Comparison of ENCODE assay signal across 1 cellular context in genomic region chr11:66258473-66258893, GRCh38.
TF ChIP-seq lines count a peak whose summit lies in the region.

No MANE protein-coding gene starts in this region.

TF ChIP-seq in endothelial cell of umbilical vein, 7 proteins besides CTCF, POLR2A, EP300 and RAD21:
- no peak for TF ChIP-seq GATA2 (IDR thresholded peaks at IDR 0.05; ENCODE audit: insufficient read depth, insufficient read length, low read depth, low read length)
- no peak for TF ChIP-seq MAX (IDR thresholded peaks at IDR 0.05; ENCODE audit: insufficient read depth, insufficient read length)
- TF ChIP-seq MYC (IDR thresholded peaks at IDR 0.05; ENCODE audit: low read depth, low read length) = no peak
- no peak for TF ChIP-seq EZH2 (IDR thresholded peaks at IDR 0.05; ENCODE audit: borderline replicate concordance, low read depth, low read length, severe bottlenecking)
- TF ChIP-seq JUN (IDR thresholded peaks at IDR 0.05; ENCODE audit: borderline replicate concordance, insufficient read depth, insufficient read length, low read depth) = no peak
- no peak for TF ChIP-seq FOS (IDR thresholded peaks at IDR 0.05; ENCODE audit: borderline replicate concordance, insufficient read depth, low read length)
- TF ChIP-seq POLR2AphosphoS5 (IDR thresholded peaks at IDR 0.05; ENCODE audit: insufficient read depth, low read depth, low read length) = no peak
